ENCODE assay signal across 11 cellular contexts in the genomic region with DNA sequence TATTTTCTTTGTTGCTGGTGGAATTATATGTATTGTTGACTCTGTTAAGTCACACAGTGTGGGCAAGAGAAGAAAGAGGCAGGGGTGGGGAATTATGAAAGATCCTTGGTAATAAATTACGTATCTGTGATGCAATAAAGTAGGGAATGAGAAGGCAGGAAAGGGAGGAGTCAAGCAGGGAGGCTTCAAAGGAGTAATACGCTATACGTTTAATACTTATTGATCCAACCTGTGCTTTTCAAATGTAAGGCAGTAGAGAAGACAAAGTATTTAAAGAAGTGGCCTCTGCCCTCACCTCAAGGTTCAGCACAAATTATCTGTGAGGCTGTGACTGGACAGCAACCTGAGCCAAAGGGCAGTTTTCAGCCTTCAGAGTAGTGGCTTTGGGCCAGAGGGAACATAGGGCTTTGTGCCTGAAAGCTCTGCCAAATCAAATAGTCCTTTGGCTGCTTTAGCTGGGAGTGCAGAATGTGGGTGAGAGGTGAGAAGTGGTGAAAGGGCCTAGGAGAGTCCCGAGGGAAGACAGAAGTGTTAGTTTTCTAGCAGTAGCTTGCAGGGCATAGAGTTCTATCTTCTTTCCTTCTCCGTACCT. TPM values are rescaled to one million over a fixed set of nuclear protein-coding genes. Genes with fewer than 3 reads are reported as not detected.
DNase-seq lines count a peak whose midpoint lies in the region; ATAC-seq, FAIRE-seq and TF ChIP-seq lines count a peak whose summit lies in the region.
"Had no signal": no experiment of that assay in that cellular context is flagged by ENCODE, and none has a peak within 500 bp of the region (broad histone marks: within the 10 kb centered on the region; RNA-seq: fewer than 3 reads in every experiment).

No MANE protein-coding gene starts in this region.

- H3K9me3 ChIP-seq in K562 (replicated peaks; ENCODE audit: control insufficient read depth, insufficient read depth, low read depth, low read length): no peaks in the 10 kb centered on the region

- no peak overlapping the region for H2AFZ ChIP-seq in K562 (ENCODE audit: low read depth, low read length)

- H4K20me1 ChIP-seq in K562 (replicated peaks; ENCODE audit: control insufficient read depth, insufficient read depth, low read length): no peaks in the 10 kb centered on the region

- H3K9me1 ChIP-seq in K562 (ENCODE audit: control insufficient read depth, insufficient read depth, low read length): no peaks in the 10 kb centered on the region

- H3K9ac ChIP-seq in K562 (ENCODE audit: insufficient read depth in 1 of 2, low read depth in 2 of 2, low read length in 2 of 2): no peak overlapping the region

- H3K4me3 ChIP-seq in K562: no peak overlapping the region

- TF ChIP-seq POLR2A in K562 (conservative IDR thresholded peaks at IDR 0.05): no peak

- 6% methylated on average over 5 of the region's 5 CpGs for WGBS in K562 (ENCODE audit: insufficient coverage, low coverage, missing lambda C conversion rate)

- no peaks in the 10 kb centered on the region for H3K36me3 ChIP-seq in K562 (ENCODE audit: control insufficient read depth, insufficient read depth, low read length)

- H3K27ac ChIP-seq in K562 (ENCODE audit: extremely low read depth, low read depth, low read length): no peak overlapping the region

- DNase-seq in LHCN-M2 (ENCODE audit: low read depth) (peak; percentile 27), K562 (ENCODE audit: extremely low read depth in 1 of 4, low spot score in 3 of 4) (no peak), iris pigment epithelial cell (ENCODE audit: low read depth) (peak; percentile 77), stromal cell of bone marrow (ENCODE audit: low read depth) (peak; percentile 91), GOT3 (lab: John Stamatoyannopoulos, UW) (no peak)
- DNase-seq in stimulated activated CD4-positive, alpha-beta T cell treated with anti-CD3 and anti-CD28 coated beads, Interleukin-2, amount 100 ng/mL, for 48 hours: no peak
- DNase-seq: erythroblast, occipital lobe had no signal

- CTCF ChIA-PET in K562 (lab: Yijun Ruan, JAX; ENCODE audit: low intra/inter-chr PET ratio): no interaction called here

- no peak for TF ChIP-seq CTCF in K562 (IDR thresholded peaks at IDR 0.05 in 2 of 3, conservative IDR thresholded peaks at IDR 0.05 in 1 of 3; ENCODE audit: insufficient read depth in 2 of 3, low read depth in 1 of 3, low read length in 3 of 3)

- TF ChIP-seq RAD21 in K562 (CRISPR knock-in tag; conservative IDR thresholded peaks at IDR 0.05 in 1 of 2, IDR thresholded peaks at IDR 0.05 in 1 of 2): no peak

- POLR2A ChIA-PET in K562 (lab: Yijun Ruan, JAX): interaction anchor here (0.6 kb wide), 1 partner anchor 344 kb away, joined by 3 read pairs; no protein-coding TSS in a partner anchor

- no peaks in the 10 kb centered on the region for H3K79me2 ChIP-seq in K562 (ENCODE audit: control insufficient read depth, insufficient read depth, low read length)

- in situ Hi-C loops in K562 (cut with MboI): no loop called here

- peaks cover 17 to 44% of the 10 kb centered on the region in 2 experiments; a peak in 4 of 5 replicates for H3K27me3 ChIP-seq in K562 (ENCODE audit: control insufficient read depth in 2 of 2, insufficient read depth in 2 of 2, low read length in 2 of 2)

- H3K4me1 ChIP-seq in K562 (replicated peaks in 1 of 2; ENCODE audit: control insufficient read depth in 2 of 2, insufficient read depth in 2 of 2, low read length in 2 of 2): no peaks in the 10 kb centered on the region

- no peak for FAIRE-seq in K562 (lab: Jason Lieb, UNC)
- FAIRE-seq: H1 had no signal

- BruUV-seq in K562 (replicated peaks; lab: Mats Ljungman, UMichigan): no TSS peak

- no peak overlapping the region for H3K4me2 ChIP-seq in K562 (ENCODE audit: insufficient read depth, low read length)

- ATAC-seq in K562 (no peak), HG02884 (IDR thresholded peaks at IDR 0.05; ENCODE audit: unreplicated experiment) (no peak), HG02970 (IDR thresholded peaks at IDR 0.05; ENCODE audit: low FRiP score, unreplicated experiment) (no peak)

- TF ChIP-seq EP300 in K562 (IDR thresholded peaks at IDR 0.05; ENCODE audit: low read length): no peak

- intact Hi-C loops in K562 (cut with micrococcal nuclease): no loop called here

RNA-seq across cellular contexts. Expression of a gene that starts 1.2 kb away (rescaled TPM):
- total RNA-seq in LHCN-M2 (2014; rRNA removed) (0.06 TPM in 1 of 2 replicates, not detected in the other), K562 (2014; rRNA removed) (not detected in 2 replicates), K562 (2014; rRNA removed; fragmentation: Illumina TruSeq; extraction: Trizol) (not detected in 2 replicates), K562 (2015; rRNA removed; fragmentation: Illumina TruSeq; extraction: Trizol) (not detected in 2 replicates), K562 (2021) (not detected in 2 replicates)
- polyA plus RNA-seq in LHCN-M2 (2012): 0.04 TPM
- not detected in 2 replicates for total RNA-seq in K562 (2011; cell fraction: chromatin; rRNA removed; ENCODE audit: low replicate concordance)
- not detected in 2 replicates for total RNA-seq in K562 (2011; cell fraction: nucleolus; rRNA removed)
- total RNA-seq in K562 (2011; cell fraction: nucleoplasm; rRNA removed): not detected in 2 replicates
- polyA plus RNA-seq in K562 (2011; rRNA removed) (not detected in 2 replicates), K562 (2014; fragmentation: Illumina TruSeq; extraction: Trizol) (not detected in 2 replicates), K562 (2014; fragmentation: Nextera tagmentation; extraction: Ambion mirVana) (not detected), K562 (2014; rRNA removed) (not detected in 2 replicates)
- not detected in 2 replicates for polyA plus RNA-seq in K562 (2011; cell fraction: cytosol; rRNA removed)
- not detected in 2 replicates for polyA plus RNA-seq in K562 (2011; cell fraction: nucleus; rRNA removed)
- not detected in 2 replicates for polyA plus RNA-seq in K562 (2012)
- not detected in 2 replicates for polyA minus RNA-seq in K562 (2011; rRNA and poly(A)+ RNA removed)
- not detected in 2 replicates for polyA minus RNA-seq in K562 (2011; cell fraction: cytosol; rRNA and poly(A)+ RNA removed)
- polyA minus RNA-seq in K562 (2011; cell fraction: nucleus; rRNA and poly(A)+ RNA removed): not detected in 2 replicates
- total RNA-seq: H1 had no signal

RNA-seq across cellular contexts. Expression of a gene that starts 10.2 kb away (rescaled TPM):
- total RNA-seq in LHCN-M2 (2014; rRNA removed) (3.5 and 6.0 TPM in 2 replicates), K562 (2014; rRNA removed) (not detected in 2 replicates), K562 (2014; rRNA removed; fragmentation: Illumina TruSeq; extraction: Trizol) (not detected in 2 replicates), K562 (2015; rRNA removed; fragmentation: Illumina TruSeq; extraction: Trizol) (not detected in 2 replicates), K562 (2021) (not detected in 2 replicates)
- polyA plus RNA-seq in LHCN-M2 (2012): 3.6 TPM
- not detected in 2 replicates for total RNA-seq in K562 (2011; cell fraction: chromatin; rRNA removed; ENCODE audit: low replicate concordance)
- total RNA-seq in K562 (2011; cell fraction: nucleolus; rRNA removed): not detected in 2 replicates
- total RNA-seq in K562 (2011; cell fraction: nucleoplasm; rRNA removed): not detected in 2 replicates
- polyA plus RNA-seq in K562 (2011; rRNA removed) (not detected in 2 replicates), K562 (2014; fragmentation: Illumina TruSeq; extraction: Trizol) (not detected in 2 replicates), K562 (2014; fragmentation: Nextera tagmentation; extraction: Ambion mirVana) (not detected), K562 (2014; rRNA removed) (not detected in 2 replicates)
- not detected in 2 replicates for polyA plus RNA-seq in K562 (2011; cell fraction: cytosol; rRNA removed)
- not detected in 2 replicates for polyA plus RNA-seq in K562 (2011; cell fraction: nucleus; rRNA removed)
- 0.04 TPM in 1 of 2 replicates, not detected in the other for polyA plus RNA-seq in K562 (2012)
- polyA minus RNA-seq in K562 (2011; rRNA and poly(A)+ RNA removed): not detected in 2 replicates
- not detected in 2 replicates for polyA minus RNA-seq in K562 (2011; cell fraction: cytosol; rRNA and poly(A)+ RNA removed)
- polyA minus RNA-seq in K562 (2011; cell fraction: nucleus; rRNA and poly(A)+ RNA removed): not detected in 2 replicates

RNA-seq across cellular contexts. Expression of a gene that starts 10.2 kb away (rescaled TPM):
- not detected in 2 replicates for total RNA-seq in LHCN-M2 (2014; rRNA removed)
- polyA plus RNA-seq in LHCN-M2 (2012): 0.04 TPM
- total RNA-seq in K562 (2011; cell fraction: chromatin; rRNA removed; ENCODE audit: low replicate concordance): not detected in 2 replicates
- not detected in 2 replicates for total RNA-seq in K562 (2011; cell fraction: nucleolus; rRNA removed)
- total RNA-seq in K562 (2011; cell fraction: nucleoplasm; rRNA removed): not detected in 2 replicates
- total RNA-seq in K562 (2014; rRNA removed): not detected in 2 replicates
- not detected in 2 replicates for total RNA-seq in K562 (2014; rRNA removed; fragmentation: Illumina TruSeq; extraction: Trizol)
- not detected in 2 replicates for total RNA-seq in K562 (2015; rRNA removed; fragmentation: Illumina TruSeq; extraction: Trizol)
- total RNA-seq in K562 (2021): not detected in 2 replicates
- polyA plus RNA-seq in K562 (2011; rRNA removed): not detected in 2 replicates
- not detected in 2 replicates for polyA plus RNA-seq in K562 (2011; cell fraction: cytosol; rRNA removed)
- not detected in 2 replicates for polyA plus RNA-seq in K562 (2011; cell fraction: nucleus; rRNA removed)
- not detected in 2 replicates for polyA plus RNA-seq in K562 (2012)
- polyA plus RNA-seq in K562 (2014; fragmentation: Illumina TruSeq; extraction: Trizol): not detected in 2 replicates
- not detected for polyA plus RNA-seq in K562 (2014; fragmentation: Nextera tagmentation; extraction: Ambion mirVana)
- not detected in 2 replicates for polyA plus RNA-seq in K562 (2014; rRNA removed)
- not detected in 2 replicates for polyA minus RNA-seq in K562 (2011; rRNA and poly(A)+ RNA removed)
- polyA minus RNA-seq in K562 (2011; cell fraction: cytosol; rRNA and poly(A)+ RNA removed): not detected in 2 replicates
- polyA minus RNA-seq in K562 (2011; cell fraction: nucleus; rRNA and poly(A)+ RNA removed): not detected in 2 replicates
- total RNA-seq: H1 had no signal

RNA-seq across cellular contexts. Expression of a gene that starts 25.1 kb away (rescaled TPM):
- total RNA-seq in LHCN-M2 (2014; rRNA removed): 11.1 and 14.1 TPM in 2 replicates
- polyA plus RNA-seq in LHCN-M2 (2012): 8.0 TPM
- total RNA-seq in K562 (2011; cell fraction: chromatin; rRNA removed; ENCODE audit: low replicate concordance): 4.9 and 14.4 TPM in 2 replicates
- 4.2 and 7.3 TPM in 2 replicates for total RNA-seq in K562 (2011; cell fraction: nucleolus; rRNA removed)
- 2.7 and 3.1 TPM in 2 replicates for total RNA-seq in K562 (2011; cell fraction: nucleoplasm; rRNA removed)
- 1.6 and 2.0 TPM in 2 replicates for total RNA-seq in K562 (2014; rRNA removed)
- total RNA-seq in K562 (2014; rRNA removed; fragmentation: Illumina TruSeq; extraction: Trizol): 0.15 and 0.35 TPM in 2 replicates
- total RNA-seq in K562 (2015; rRNA removed; fragmentation: Illumina TruSeq; extraction: Trizol): 0.58 and 0.64 TPM in 2 replicates
- 1.7 and 1.8 TPM in 2 replicates for total RNA-seq in K562 (2021)
- polyA plus RNA-seq in K562 (2011; rRNA removed): 1.3 and 1.7 TPM in 2 replicates
- polyA plus RNA-seq in K562 (2011; cell fraction: cytosol; rRNA removed): 1.1 and 2.7 TPM in 2 replicates
- 4.3 and 6.8 TPM in 2 replicates for polyA plus RNA-seq in K562 (2011; cell fraction: nucleus; rRNA removed)
- polyA plus RNA-seq in K562 (2012): 0.96 and 1.1 TPM in 2 replicates
- 0.49 and 0.69 TPM in 2 replicates for polyA plus RNA-seq in K562 (2014; fragmentation: Illumina TruSeq; extraction: Trizol)
- polyA plus RNA-seq in K562 (2014; fragmentation: Nextera tagmentation; extraction: Ambion mirVana): under 1 TPM; 0.04 to 0.06 TPM
- 1.9 and 3.1 TPM in 2 replicates for polyA plus RNA-seq in K562 (2014; rRNA removed)
- 0.45 and 1.2 TPM in 2 replicates for polyA minus RNA-seq in K562 (2011; rRNA and poly(A)+ RNA removed)
- 0.82 and 1.5 TPM in 2 replicates for polyA minus RNA-seq in K562 (2011; cell fraction: cytosol; rRNA and poly(A)+ RNA removed)
- 1.2 and 2.8 TPM in 2 replicates for polyA minus RNA-seq in K562 (2011; cell fraction: nucleus; rRNA and poly(A)+ RNA removed)

Comparison
In these comparisons a context has a peak if more than half of its experiments do, and no peak if none do; other contexts are left out.
1. DNase-seq: peak in LHCN-M2 (single experiment), iris pigment epithelial cell (single experiment) and stromal cell of bone marrow (single experiment); none in K562 (0 of 4), stimulated activated CD4-positive, alpha-beta T cell treated with anti-CD3 and anti-CD28 coated beads, Interleukin-2, amount 100 ng/mL, for 48 hours (0 of 2) and GOT3 (single experiment).